Comparison of ENCODE assay signal across 1 cellular context in the genomic region with DNA sequence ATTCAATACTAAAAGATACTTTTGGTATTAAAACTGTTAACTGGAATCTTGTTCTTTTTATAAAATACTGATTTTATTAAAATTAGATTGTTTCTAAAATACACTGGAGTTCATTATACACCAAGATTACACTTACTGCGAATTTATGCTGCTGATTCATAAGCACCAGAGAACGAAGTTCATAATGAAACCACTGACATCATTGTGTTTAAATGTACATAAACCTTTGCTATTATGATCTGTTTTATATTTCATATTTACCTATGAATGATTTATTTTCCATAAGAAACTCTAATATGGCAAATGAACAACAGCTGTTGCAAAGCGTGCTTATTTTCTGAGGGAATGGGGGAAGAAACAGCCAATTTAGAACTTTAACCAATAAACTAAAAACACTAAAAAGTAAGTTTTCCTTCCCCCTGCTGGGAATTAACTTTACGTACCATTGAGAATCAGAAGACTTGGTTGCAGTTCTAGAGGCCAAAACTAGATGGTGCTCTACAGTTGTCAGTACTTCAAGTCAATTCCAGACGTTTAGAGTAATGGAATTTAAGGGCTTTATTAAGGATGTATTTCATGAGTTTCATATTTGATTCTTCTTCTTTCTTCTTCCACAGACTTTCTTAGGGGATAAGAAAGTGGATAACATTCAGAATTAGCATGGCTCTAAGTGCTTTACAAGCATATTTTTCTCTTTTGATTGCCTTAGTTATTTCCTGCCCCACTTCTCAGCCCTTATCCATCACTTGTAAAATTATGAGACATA.
A peak's percentile ranks its signal among the peaks of the same experiment; 100 is the strongest.
TF ChIP-seq lines count a peak whose summit lies in the region.

No MANE protein-coding gene starts in this region.

TF ChIP-seq in IMR-90, 13 proteins besides CTCF, POLR2A, EP300 and RAD21:
- TF ChIP-seq RCOR1 (IDR thresholded peaks at IDR 0.05; ENCODE audit: insufficient replicate concordance, low read length) (no peak), SMC3 (IDR thresholded peaks at IDR 0.05; ENCODE audit: low read depth, low read length) (peak; percentile 50)
TF ChIP-seq in IMR-90: peak in this region for 1.
